8 cellular contexts compared by ENCODE assay signal in the genomic region with DNA sequence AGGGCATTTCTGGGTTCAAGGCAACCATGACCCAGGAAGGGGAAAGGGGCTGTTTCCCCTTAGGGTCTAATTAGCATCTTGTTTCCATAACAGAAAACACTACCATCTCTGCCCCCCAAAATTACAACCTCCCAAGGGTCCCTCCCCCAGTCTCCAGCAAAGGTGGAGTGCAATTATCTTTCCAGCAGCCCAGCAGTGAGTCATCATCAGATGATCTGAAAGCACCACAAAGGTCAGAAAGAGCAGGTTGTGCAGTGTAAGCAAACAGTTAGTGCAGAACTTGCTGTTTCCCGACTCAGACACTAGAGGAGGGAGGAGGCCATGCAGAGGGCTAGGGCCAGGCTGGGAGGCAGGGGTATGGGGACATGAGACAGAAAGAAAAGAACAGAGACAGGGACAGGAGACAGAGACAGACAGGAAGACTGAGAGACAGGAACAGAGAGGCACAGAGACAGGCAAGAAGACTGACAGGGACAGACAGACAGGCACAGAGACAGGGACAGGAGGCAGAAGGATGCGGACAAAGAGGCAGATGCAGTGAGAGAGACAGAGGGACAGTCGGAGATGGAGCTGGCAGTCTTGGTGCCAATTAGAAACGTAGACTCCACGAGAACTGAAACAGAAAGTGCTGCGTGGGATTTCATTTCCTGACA.
DNase-seq lines count a peak whose midpoint lies in the region; ATAC-seq and TF ChIP-seq lines count a peak whose summit lies in the region.

No MANE protein-coding gene starts in this region.

- H3K79me2 ChIP-seq in neural progenitor cell (ENCODE audit: low read depth): no peaks in the 10 kb centered on the region

- H3K4me3 Mint-ChIP-seq in activated CD8-positive, alpha-beta memory T cell treated with anti-CD3 and anti-CD28 coated beads, Interleukin-2, amount 10 ng/mL, durations not matched to agents 7 days and 5 days: peak overlapping the region; percentile 71
- H3K4me3 Mint-ChIP-seq in neural progenitor cell: no peak overlapping the region

- H3K36me3 ChIP-seq in neural progenitor cell (no peaks in the 10 kb centered on the region), thyroid gland (peaks cover 5 to 18% of the 10 kb centered on the region in 2 donors)

- ATAC-seq in GM18861 (IDR thresholded peaks at IDR 0.05; ENCODE audit: unreplicated experiment) (peak; percentile 94), HG03060 (IDR thresholded peaks at IDR 0.05; ENCODE audit: low read depth, unreplicated experiment) (peak; percentile 88)
- peak; percentile 95 for ATAC-seq in activated CD8-positive, alpha-beta memory T cell treated with anti-CD3 and anti-CD28 coated beads, Interleukin-2, amount 10 ng/mL, durations not matched to agents 7 days and 5 days

- WGBS in thyroid gland, 2 donors: 41 to 46% methylated on average over 6 of the region's 6 CpGs

- H3K4me3 ChIP-seq in neural progenitor cell: no peak overlapping the region
- H3K4me3 ChIP-seq in thyroid gland (replicated peaks in 1 of 3): no peak overlapping the region

- H3K27ac Mint-ChIP-seq in activated CD8-positive, alpha-beta memory T cell treated with anti-CD3 and anti-CD28 coated beads, Interleukin-2, amount 10 ng/mL, durations not matched to agents 7 days and 5 days: peak overlapping the region; percentile 94
- H3K27ac Mint-ChIP-seq in neural progenitor cell: peak overlapping the region; percentile 33

- TF ChIP-seq CTCF in neural progenitor cell (IDR thresholded peaks at IDR 0.05) (peak; percentile 24), thyroid gland (IDR thresholded peaks at IDR 0.05) (peak; percentile 25 to 98 (median 66))

- H3K27me3 Mint-ChIP-seq in activated CD8-positive, alpha-beta memory T cell treated with anti-CD3 and anti-CD28 coated beads, Interleukin-2, amount 10 ng/mL, durations not matched to agents 7 days and 5 days: no peaks in the 10 kb centered on the region
- peaks cover 4% of the 10 kb centered on the region for H3K27me3 Mint-ChIP-seq in neural progenitor cell (ENCODE audit: insufficient read depth, low read depth)

- H3F3A ChIP-seq in neural progenitor cell (ENCODE audit: low read depth): no peaks in the 10 kb centered on the region

- CTCF ChIA-PET in activated CD8-positive, alpha-beta memory T cell treated with anti-CD3 and anti-CD28 coated beads, Interleukin-2, amount 10 ng/mL, durations not matched to agents 7 days and 5 days (lab: Charles Lee): interaction anchor here (0.6 to 5.4 kb wide), 6 partner anchors 11 to 88 kb away, joined by 3 to 27 read pairs (median 3); a partner anchor contains a TSS

- H4K20me1 ChIP-seq in neural progenitor cell (ENCODE audit: low read depth): no peaks in the 10 kb centered on the region

- H3K9me3 Mint-ChIP-seq in activated CD8-positive, alpha-beta memory T cell treated with anti-CD3 and anti-CD28 coated beads, Interleukin-2, amount 10 ng/mL, durations not matched to agents 7 days and 5 days (ENCODE audit: low read depth): no peaks in the 10 kb centered on the region
- peaks cover 3% of the 10 kb centered on the region for H3K9me3 Mint-ChIP-seq in neural progenitor cell

- intact Hi-C loops in thyroid gland (cut with DNase I): loop anchor here (2.0 kb wide), 1 partner anchor 70 kb away; no protein-coding TSS in a partner anchor

- no peak overlapping the region for H3K4me2 ChIP-seq in neural progenitor cell

- H3K36me3 Mint-ChIP-seq in activated CD8-positive, alpha-beta memory T cell treated with anti-CD3 and anti-CD28 coated beads, Interleukin-2, amount 10 ng/mL, durations not matched to agents 7 days and 5 days: peaks cover 5% of the 10 kb centered on the region
- peaks cover 12% of the 10 kb centered on the region for H3K36me3 Mint-ChIP-seq in neural progenitor cell

- H3K9me3 ChIP-seq in neural progenitor cell (ENCODE audit: low read depth): no peaks in the 10 kb centered on the region
- no peaks in the 10 kb centered on the region for H3K9me3 ChIP-seq in thyroid gland

- H3K4me1 ChIP-seq in neural progenitor cell (no peaks in the 10 kb centered on the region), thyroid gland (peaks cover 20 to 31% of the 10 kb centered on the region in 2 donors)

- H3K27me3 ChIP-seq in neural progenitor cell: no peaks in the 10 kb centered on the region
- H3K27me3 ChIP-seq in thyroid gland: no peaks in the 10 kb centered on the region

- H3K4me1 Mint-ChIP-seq in activated CD8-positive, alpha-beta memory T cell treated with anti-CD3 and anti-CD28 coated beads, Interleukin-2, amount 10 ng/mL, durations not matched to agents 7 days and 5 days: peaks cover 48% of the 10 kb centered on the region
- H3K4me1 Mint-ChIP-seq in neural progenitor cell: peaks cover 9% of the 10 kb centered on the region

- H3K27ac ChIP-seq in neural progenitor cell: no peak overlapping the region
- peak overlapping the region; percentile 83 to 91 (median 85) for H3K27ac ChIP-seq in thyroid gland

- DNase-seq in Ammon's horn (ENCODE audit: low spot score) (peak; percentile 83), NCI-H226 (peak; percentile 94), fibroblast of gingiva (ENCODE audit: low read depth) (peak; percentile 88), neural progenitor cell (ENCODE audit: low spot score) (peak; percentile 30), thyroid gland (peak; percentile 76 to 79)
- DNase-seq in activated CD8-positive, alpha-beta memory T cell treated with anti-CD3 and anti-CD28 coated beads, Interleukin-2, amount 10 ng/mL, durations not matched to agents 7 days and 5 days: peak; percentile 83

- H2AFZ ChIP-seq in neural progenitor cell (replicated peaks): no peak overlapping the region

- H3K9ac ChIP-seq in neural progenitor cell: no peak overlapping the region

- no peak for TF ChIP-seq POLR2A in thyroid gland (IDR thresholded peaks at IDR 0.05)

Comparison
In these comparisons a context has a peak if more than half of its experiments do, and no peak if none do; other contexts are left out.
1. DNase-seq: peak in every context shown above with its lines; median percentile 94 in NCI-H226; 88 in fibroblast of gingiva; 83 in Ammon's horn; 83 in activated CD8-positive, alpha-beta memory T cell treated with anti-CD3 and anti-CD28 coated beads, Interleukin-2, amount 10 ng/mL, durations not matched to agents 7 days and 5 days; 78 in thyroid gland; 30 in neural progenitor cell.